Comparison of ENCODE assay signal across 10 cellular contexts in genomic region chr2:174341995-174342571, GRCh38. TPM values are rescaled to one million over a fixed set of nuclear protein-coding genes. Genes with fewer than 3 reads are reported as not detected.
DNase-seq lines count a peak whose midpoint lies in the region; ATAC-seq, FAIRE-seq and TF ChIP-seq lines count a peak whose summit lies in the region.
"Had no signal": no experiment of that assay in that cellular context is flagged by ENCODE, and none has a peak within 500 bp of the region (broad histone marks: within the 10 kb centered on the region; RNA-seq: fewer than 3 reads in every experiment).

No MANE protein-coding gene starts in this region.

- H3K4me1 ChIP-seq in kidney (ENCODE audit: control insufficient read depth in 1 of 2, insufficient read depth in 1 of 2, low read depth in 1 of 2, low read length in 2 of 2) (peaks cover 2 to 5% of the 10 kb centered on the region in 2 donors), upper lobe of right lung (peaks cover 23% of the 10 kb centered on the region), tibial artery (peaks cover 7 to 40% (median 28%) of the 10 kb centered on the region in 4 donors)
- H3K4me1 ChIP-seq: SJCRH30 had no signal

- H3K27ac Mint-ChIP-seq in activated T-cell treated with anti-CD3 and anti-CD28 coated beads, Interleukin-2, amount 50 U/mL, for 72 hours = no peak overlapping the region

- H3K27me3 ChIP-seq in upper lobe of right lung (peaks cover 82% of the 10 kb centered on the region), tibial artery (peaks cover 23 to 76% of the 10 kb centered on the region in 2 donors)
- H3K27me3 ChIP-seq: SJCRH30 had no signal

- peaks cover 55% of the 10 kb centered on the region for H3K4me1 Mint-ChIP-seq in activated T-cell treated with anti-CD3 and anti-CD28 coated beads, Interleukin-2, amount 50 U/mL, for 72 hours (ENCODE audit: low read depth)

- H3K9me3 ChIP-seq in kidney (ENCODE audit: control insufficient read depth in 1 of 2, low read length in 2 of 2) = peaks cover 0 to 4% of the 10 kb centered on the region in 2 donors
- no peaks in the 10 kb centered on the region for H3K9me3 ChIP-seq in upper lobe of right lung
- no peaks in the 10 kb centered on the region for H3K9me3 ChIP-seq in tibial artery
- H3K9me3 ChIP-seq: SJCRH30 had no signal

- H3K9ac ChIP-seq in kidney (ENCODE audit: low read length in 2 of 2) = no peak overlapping the region

- ATAC-seq in Right ventricle myocardium superior (ENCODE audit: poor library complexity) (peak; percentile 31), upper lobe of right lung (peak; percentile 8), HG03139 (IDR thresholded peaks at IDR 0.05; ENCODE audit: unreplicated experiment) (no peak)
- ATAC-seq in activated T-cell treated with anti-CD3 and anti-CD28 coated beads, Interleukin-2, amount 50 U/mL, for 72 hours (replicated peaks in 1 of 2) = peak; percentile 12 to 20

- H3K4me3 ChIP-seq in kidney (ENCODE audit: low read length in 2 of 2) = no peak overlapping the region
- no peak overlapping the region for H3K4me3 ChIP-seq in upper lobe of right lung
- H3K4me3 ChIP-seq in tibial artery = no peak overlapping the region
- H3K4me3 ChIP-seq: SJCRH30 had no signal

- H3K27me3 Mint-ChIP-seq in activated T-cell treated with anti-CD3 and anti-CD28 coated beads, Interleukin-2, amount 50 U/mL, for 72 hours (ENCODE audit: low read depth) = peaks cover 70% of the 10 kb centered on the region

- no peaks in the 10 kb centered on the region for H3K36me3 ChIP-seq in kidney (ENCODE audit: control insufficient read depth in 1 of 2, insufficient read depth in 2 of 2, low read length in 2 of 2)
- H3K36me3 ChIP-seq in upper lobe of right lung = no peaks in the 10 kb centered on the region
- H3K36me3 ChIP-seq in tibial artery = peaks cover 4 to 5% (median 4%) of the 10 kb centered on the region in 3 donors

- no peak for TF ChIP-seq CTCF in kidney (IDR thresholded peaks at IDR 0.05; ENCODE audit: borderline replicate concordance, extremely low read depth, insufficient read depth)
- TF ChIP-seq CTCF in upper lobe of right lung (IDR thresholded peaks at IDR 0.05) = no peak
- TF ChIP-seq CTCF in tibial artery (IDR thresholded peaks at IDR 0.05) = no peak

- H3K4me3 Mint-ChIP-seq in activated T-cell treated with anti-CD3 and anti-CD28 coated beads, Interleukin-2, amount 50 U/mL, for 72 hours = peak overlapping the region; percentile 78 to 82

- no peak overlapping the region for H3K27ac ChIP-seq in kidney (ENCODE audit: low read depth in 2 of 2, low read length in 2 of 2)
- no peak overlapping the region for H3K27ac ChIP-seq in upper lobe of right lung
- no peak overlapping the region for H3K27ac ChIP-seq in tibial artery
- H3K27ac ChIP-seq: SJCRH30 had no signal

- H3K9me3 Mint-ChIP-seq in activated T-cell treated with anti-CD3 and anti-CD28 coated beads, Interleukin-2, amount 50 U/mL, for 72 hours = no peaks in the 10 kb centered on the region

- H3K36me3 Mint-ChIP-seq in activated T-cell treated with anti-CD3 and anti-CD28 coated beads, Interleukin-2, amount 50 U/mL, for 72 hours (ENCODE audit: insufficient read depth in 2 of 2) = peaks cover 0 to 2% of the 10 kb centered on the region in 2 donors

- no peak for FAIRE-seq in kidney (lab: Jason Lieb, UNC)

- DNase-seq in Right ventricle myocardium superior = peak; percentile 38
- no peak for DNase-seq in cardiac septum (ENCODE audit: low spot score)
- peak in 1 of 2 donors; percentile 15 for DNase-seq in activated T-cell treated with anti-CD3 and anti-CD28 coated beads, Interleukin-2, amount 50 U/mL, for 72 hours
- peak; percentile 79 for DNase-seq in kidney
- no peak for DNase-seq in upper lobe of right lung
- no peak for DNase-seq in DMS153 treated with DMSO at 0.1 percent for 48 hours (lab: John Stamatoyannopoulos, UW; ENCODE audit: unreplicated experiment)
- DNase-seq in tibial artery = no peak

- intact Hi-C loops in Right ventricle myocardium superior (cut with DNase I) = loop anchor here (5.0 kb wide), 1 partner anchor 185 kb away; no protein-coding TSS in a partner anchor
- intact Hi-C loops in cardiac septum (cut with DNase I) = loop anchor here (2.0 to 10.0 kb wide), 4 partner anchors 307 to 933 kb away; no protein-coding TSS in a partner anchor
- intact Hi-C loops in kidney (cut with DNase I) = no loop called here
- intact Hi-C loops in upper lobe of right lung (cut with DNase I) = no loop called here
- intact Hi-C loops in tibial artery (cut with DNase I; ENCODE audit: low total_unique reads) = loop anchor here (5.0 kb wide), 1 partner anchor 940 kb away; no protein-coding TSS in a partner anchor

RNA-seq across cellular contexts. Expression of gene SP9, which starts 7.3 kb away (rescaled TPM):
- total RNA-seq in Right ventricle myocardium superior = not detected
- total RNA-seq in cardiac septum = not detected
- not detected for total RNA-seq in activated T-cell treated with anti-CD3 and anti-CD28 coated beads, Interleukin-2, amount 50 U/mL, for 72 hours
- total RNA-seq in kidney = not detected
- not detected for polyA plus RNA-seq in kidney (ENCODE audit: insufficient read depth, low read depth, low replicate concordance)
- total RNA-seq in upper lobe of right lung = not detected
- total RNA-seq: dermis microvascular lymphatic vessel endothelial cell had no signal

RNA-seq across cellular contexts. Expression of gene SCRN3, which starts 53.4 kb away (rescaled TPM):
- total RNA-seq in Right ventricle myocardium superior = 41.2 TPM
- total RNA-seq in cardiac septum = 39.4 TPM
- total RNA-seq in activated T-cell treated with anti-CD3 and anti-CD28 coated beads, Interleukin-2, amount 50 U/mL, for 72 hours = 10 to 100 TPM; 17.1 to 19.9 TPM
- total RNA-seq in kidney = 29.0 TPM
- polyA plus RNA-seq in kidney (ENCODE audit: insufficient read depth, low read depth, low replicate concordance) = 13.7 TPM
- 20.0 TPM for total RNA-seq in upper lobe of right lung

Comparison
In these comparisons a context has a peak if more than half of its experiments do, and no peak if none do; other contexts are left out.
1. DNase-seq: peak in Right ventricle myocardium superior (single experiment) and kidney (single experiment); none in cardiac septum (single experiment), upper lobe of right lung (single experiment), DMS153 treated with DMSO at 0.1 percent for 48 hours (single experiment) and tibial artery (0 of 2).
2. intact Hi-C loops: an anchor here in Right ventricle myocardium superior (5.0 kb wide), cardiac septum (2.0 to 10.0 kb wide) and tibial artery (5.0 kb wide); none called in kidney and upper lobe of right lung.